In the genomic region with DNA sequence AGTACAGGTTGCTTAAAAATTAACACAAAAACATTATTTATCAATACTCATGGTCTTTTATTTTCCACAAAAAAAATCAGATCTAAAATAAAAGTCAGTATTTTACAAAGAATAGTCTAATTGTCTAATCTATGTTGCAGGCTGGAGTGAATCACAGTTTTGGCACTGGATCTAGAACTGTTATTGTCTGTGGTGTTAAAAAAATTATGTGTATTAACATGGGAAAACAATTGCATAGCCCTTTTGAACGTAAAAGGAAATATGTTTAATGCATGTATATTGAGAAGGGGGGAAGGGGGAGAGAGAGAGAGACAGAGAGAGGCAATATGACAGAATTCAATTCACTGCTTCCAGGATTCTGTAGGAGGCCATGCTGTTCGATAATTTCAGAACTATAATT, we compare ENCODE assay signal across 16 cellular contexts.
A peak's percentile ranks its signal among the peaks of the same experiment; 100 is the strongest.
DNase-seq lines count a peak whose midpoint lies in the region; ATAC-seq and TF ChIP-seq lines count a peak whose summit lies in the region.
"Had no signal": no experiment of that assay in that cellular context is flagged by ENCODE, and none has a peak within 500 bp of the region (broad histone marks: within the 10 kb centered on the region; RNA-seq: fewer than 3 reads in every experiment).

No MANE protein-coding gene starts in this region.

- H3K9ac ChIP-seq in SK-N-SH (no peak overlapping the region), mammary epithelial cell (ENCODE audit: insufficient read depth, low read length) (no peak overlapping the region)
- H3K9ac ChIP-seq: BLaER1 had no signal

- intact Hi-C loops in dorsolateral prefrontal cortex (cut with DNase I), result loop anchor here in 1 of 2 donors (10.0 kb wide), 1 partner anchor 64 kb away; no protein-coding TSS in a partner anchor
- intact Hi-C loops in thyroid gland (cut with DNase I), result no loop called here
- intact Hi-C loops in left lung (cut with DNase I), result no loop called here
- intact Hi-C loops in Right ventricle myocardium inferior (cut with DNase I), result no loop called here
- intact Hi-C loops in mammary epithelial cell (cut with micrococcal nuclease), result no loop called here

- H3K27me3 ChIP-seq in SK-N-SH (ENCODE audit: insufficient read depth) (no peaks in the 10 kb centered on the region), dorsolateral prefrontal cortex (no peaks in the 10 kb centered on the region), thyroid gland (no peaks in the 10 kb centered on the region), left lung (no peaks in the 10 kb centered on the region), mammary epithelial cell (ENCODE audit: insufficient read depth, low read length) (no peaks in the 10 kb centered on the region)
- H3K27me3 ChIP-seq: BLaER1 had no signal

- H3K4me1 ChIP-seq in SK-N-SH (ENCODE audit: control insufficient read depth in 1 of 2, insufficient read depth in 2 of 2, low read depth in 1 of 2, low read length in 1 of 2), result peaks cover 11 to 16% of the 10 kb centered on the region in 2 experiments; a peak in 3 of 4 replicates
- H3K4me1 ChIP-seq in thyroid gland, result peaks cover 24 to 32% of the 10 kb centered on the region in 2 donors
- no peaks in the 10 kb centered on the region for H3K4me1 ChIP-seq in left lung
- no peaks in the 10 kb centered on the region for H3K4me1 ChIP-seq in mammary epithelial cell (ENCODE audit: insufficient read depth, low read length)
- H3K4me1 ChIP-seq: BLaER1, HAP-1 had no signal

- dilution Hi-C loops in mammary epithelial cell (cut with HindIII; ENCODE audit: low sequenced_read_pairs), result no loop called here

- no peak for ATAC-seq in SK-N-SH treated with all-trans-retinoic acid at 6 μM for 48 hours
- no peak for ATAC-seq in left lung
- ATAC-seq in Right ventricle myocardium inferior, result no peak
- ATAC-seq: CD8-positive, alpha-beta T cell; GM12878 had no signal

- no peak for TF ChIP-seq EP300 in SK-N-SH (IDR thresholded peaks at IDR 0.05; ENCODE audit: borderline replicate concordance in 1 of 2, low read depth in 1 of 2, low read length in 1 of 2)

- H3K36me3 ChIP-seq in SK-N-SH (replicated peaks in 1 of 2; ENCODE audit: control insufficient read depth in 1 of 2, insufficient read depth in 2 of 2, low read length in 1 of 2) (no peaks in the 10 kb centered on the region), thyroid gland (no peaks in the 10 kb centered on the region), left lung (no peaks in the 10 kb centered on the region), mammary epithelial cell (ENCODE audit: insufficient read depth, low read length) (no peaks in the 10 kb centered on the region)
- H3K36me3 ChIP-seq: BLaER1, HAP-1 had no signal

- no peaks in the 10 kb centered on the region for H4K20me1 ChIP-seq in SK-N-SH (ENCODE audit: insufficient read depth)
- no peaks in the 10 kb centered on the region for H4K20me1 ChIP-seq in mammary epithelial cell (ENCODE audit: insufficient read depth, low read length)
- H4K20me1 ChIP-seq: BLaER1 had no signal

- no peak overlapping the region for H3K4me3 ChIP-seq in SK-N-SH (ENCODE audit: low read depth in 2 of 2, low read length in 1 of 2)
- peak overlapping the region in 12 of 59 donors; percentile 1 to 38 (median 9) for H3K4me3 ChIP-seq in dorsolateral prefrontal cortex
- no peak overlapping the region for H3K4me3 ChIP-seq in thyroid gland (replicated peaks in 1 of 3)
- H3K4me3 ChIP-seq in left lung, result no peak overlapping the region
- no peak overlapping the region for H3K4me3 ChIP-seq in mammary epithelial cell (replicated peaks in 1 of 3; ENCODE audit: insufficient read depth in 1 of 3, low read depth in 2 of 3, low read length in 3 of 3)
- H3K4me3 ChIP-seq: BLaER1, GM12878, HAP-1 had no signal

- no TSS peak for BruUV-seq in mammary epithelial cell (replicated peaks; lab: Mats Ljungman, UMichigan)

- POLR2A ChIA-PET in SK-N-SH (lab: Yijun Ruan, JAX), result no interaction called here

- no peaks in the 10 kb centered on the region for H3K9me3 ChIP-seq in SK-N-SH
- no peaks in the 10 kb centered on the region for H3K9me3 ChIP-seq in thyroid gland
- no peaks in the 10 kb centered on the region for H3K9me3 ChIP-seq in left lung
- no peaks in the 10 kb centered on the region for H3K9me3 ChIP-seq in mammary epithelial cell (replicated peaks; ENCODE audit: insufficient read depth, low read length)
- H3K9me3 ChIP-seq: BLaER1, HAP-1 had no signal

- H3F3A ChIP-seq in SK-N-SH (replicated peaks; ENCODE audit: insufficient read depth), result no peaks in the 10 kb centered on the region

- no peaks in the 10 kb centered on the region for H3K9me2 ChIP-seq in SK-N-SH

- TF ChIP-seq CTCF in SK-N-SH (IDR thresholded peaks at IDR 0.05) (no peak), dorsolateral prefrontal cortex (IDR thresholded peaks at IDR 0.05 in 54 of 56, conservative IDR thresholded peaks at IDR 0.05 in 2 of 56; ENCODE audit: low read depth in 1 of 56, partially characterized antibody in 56 of 56) (peak in 1 of 56 donors; percentile 11), thyroid gland (IDR thresholded peaks at IDR 0.05) (no peak), left lung (IDR thresholded peaks at IDR 0.05) (no peak), mammary epithelial cell (conservative IDR thresholded peaks at IDR 0.05 in 1 of 2, IDR thresholded peaks at IDR 0.05 in 1 of 2; ENCODE audit: extremely low read depth in 1 of 2, insufficient read depth in 1 of 2, low read depth in 1 of 2, low read length in 2 of 2) (no peak)

- WGBS in SK-N-SH (ENCODE audit: low lambda C conversion rate), result 43% methylated on average over 2 of the region's 2 CpGs
- 55 to 57% methylated on average over 2 of the region's 2 CpGs for WGBS in thyroid gland, 2 donors
- 9% methylated on average over 2 of the region's 2 CpGs for WGBS in mammary epithelial cell (ENCODE audit: low coverage, missing lambda C conversion rate)

- in situ Hi-C loops in mammary epithelial cell (cut with MboI; ENCODE audit: low sequenced_read_pairs in 2 of 2), result no loop called here

- CTCF ChIA-PET in SK-N-SH (lab: Yijun Ruan, JAX), result interaction anchor here (0.7 kb wide), 1 partner anchor 695 kb away, joined by 3 read pairs; no protein-coding TSS in a partner anchor
- CTCF ChIA-PET in mammary epithelial cell (lab: Charles Lee; ENCODE audit: low non-redundant PET), result no interaction called here

- H2AFZ ChIP-seq in SK-N-SH (ENCODE audit: low read depth) (0 out of 2 replicates have a peak overlapping the region, but pooled peaks have one; percentile 16), mammary epithelial cell (ENCODE audit: low read depth, low read length) (no peak overlapping the region)

- H3K27ac ChIP-seq in SK-N-SH (ENCODE audit: low read depth in 2 of 2, low read length in 1 of 2) (no peak overlapping the region), dorsolateral prefrontal cortex (peak overlapping the region in 57 of 59 donors; percentile 2 to 91 (median 71)), thyroid gland (peak overlapping the region; percentile 68 to 77 (median 73)), left lung (no peak overlapping the region), mammary epithelial cell (ENCODE audit: insufficient read depth, low read depth, low read length) (no peak overlapping the region)
- H3K27ac ChIP-seq: BLaER1 had no signal

- no peak overlapping the region for H3K4me2 ChIP-seq in SK-N-SH
- no peak overlapping the region for H3K4me2 ChIP-seq in mammary epithelial cell (ENCODE audit: insufficient read depth, low read depth, low read length)
- H3K4me2 ChIP-seq: BLaER1 had no signal

- H3K79me2 ChIP-seq in SK-N-SH (ENCODE audit: insufficient read depth) (no peaks in the 10 kb centered on the region), mammary epithelial cell (ENCODE audit: insufficient read depth, low read length) (no peaks in the 10 kb centered on the region)

- no peak for DNase-seq in SK-N-SH
- no peak for DNase-seq in dorsolateral prefrontal cortex
- DNase-seq in medulla oblongata (ENCODE audit: extremely low spot score), result peak; percentile 29
- DNase-seq in thyroid gland, result no peak
- no peak for DNase-seq in left lung
- DNase-seq in Right ventricle myocardium inferior (ENCODE audit: missing footprints), result no peak
- no peak for DNase-seq in mammary epithelial cell
- DNase-seq: CD8-positive, alpha-beta T cell; GF-D8; Karpas-422; NCI-H2029; Right ventricle myocardium superior had no signal

- TF ChIP-seq POLR2A in thyroid gland (IDR thresholded peaks at IDR 0.05), result no peak

- no peak for TF ChIP-seq RAD21 in SK-N-SH (IDR thresholded peaks at IDR 0.05; ENCODE audit: low read length)

TF ChIP-seq in SK-N-SH, 30 proteins besides CTCF, POLR2A, EP300 and RAD21 (continues in another document):
- no peak for TF ChIP-seq NFIC (IDR thresholded peaks at IDR 0.05; ENCODE audit: borderline replicate concordance)

TF ChIP-seq in SK-N-SH treated with all-trans-retinoic acid at 6 μM for 48 hours, 23 proteins besides CTCF, POLR2A, EP300 and RAD21:
- TF ChIP-seq BACH2 (CRISPR knock-in tag; IDR thresholded peaks at IDR 0.05; ENCODE audit: borderline replicate concordance), result no peak

Comparison
In these comparisons a context has a peak if more than half of its experiments do, and no peak if none do; other contexts are left out.
1. H3K27ac ChIP-seq: peak in dorsolateral prefrontal cortex (57 of 59) and thyroid gland (3 of 3); none in SK-N-SH (0 of 2), left lung (0 of 2) and mammary epithelial cell (single experiment).